In the genomic region with DNA sequence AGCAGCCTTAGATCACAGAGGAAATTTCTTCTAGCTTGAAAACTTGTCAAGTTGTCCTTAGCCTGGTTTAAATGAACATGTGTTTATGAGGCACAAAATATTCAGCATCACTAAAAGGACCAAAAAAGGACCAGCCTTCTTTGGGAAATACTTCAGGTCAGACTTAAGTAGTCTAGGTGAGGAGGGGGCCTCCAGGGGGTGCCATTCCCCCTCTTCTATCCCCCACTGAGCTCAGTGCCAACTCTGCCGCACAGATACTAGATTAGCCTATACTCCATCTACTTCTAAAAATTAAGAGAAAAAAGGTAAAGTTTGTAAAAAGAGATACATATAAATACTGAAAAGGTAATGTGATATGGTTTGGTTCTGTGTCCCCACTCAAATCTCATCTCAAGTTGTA, we compare ENCODE assay signal across 20 cellular contexts. TPM values are rescaled to one million over a fixed set of nuclear protein-coding genes. Genes with fewer than 3 reads are reported as not detected.
DNase-seq lines count a peak whose midpoint lies in the region; ATAC-seq and TF ChIP-seq lines count a peak whose summit lies in the region.
"Had no signal": no experiment of that assay in that cellular context is flagged by ENCODE, and none has a peak within 500 bp of the region (broad histone marks: within the 10 kb centered on the region; RNA-seq: fewer than 3 reads in every experiment).

No MANE protein-coding gene starts in this region.

- H3K27me3 Mint-ChIP-seq in stimulated activated memory B cell treated with anti-CD40 and anti-IgM and Interleukin-4, amounts not matched to agents 10 μg/mL and 1 μg/mL and 100 μg/mL, for 72 hours, result peaks cover 21% of the 10 kb centered on the region

- H3K9me3 ChIP-seq in Loucy (ENCODE audit: insufficient read depth, low read depth, low read length) (no peaks in the 10 kb centered on the region), adrenal gland (replicated peaks in 1 of 3) (no peaks in the 10 kb centered on the region), right lobe of liver (no peaks in the 10 kb centered on the region), spleen (peaks cover 4 to 24% (median 21%) of the 10 kb centered on the region in 8 donors)
- H3K9me3 ChIP-seq: Peyer's patch had no signal

- H3K4me1 Mint-ChIP-seq in stimulated activated memory B cell treated with anti-CD40 and anti-IgM and Interleukin-4, amounts not matched to agents 10 μg/mL and 1 μg/mL and 100 μg/mL, for 72 hours, result no peaks in the 10 kb centered on the region
- H3K4me1 Mint-ChIP-seq: CD8-positive, alpha-beta memory T cell had no signal

- intact Hi-C loops in adrenal gland (cut with DNase I), result no loop called here
- intact Hi-C loops in right lobe of liver (cut with DNase I), result no loop called here
- intact Hi-C loops in spleen (cut with DNase I; ENCODE audit: low total_unique reads), result no loop called here

- H3K4me1 ChIP-seq in Loucy (ENCODE audit: insufficient read depth, low read length, poor library complexity, severe bottlenecking), result no peaks in the 10 kb centered on the region
- peaks cover 21 to 28% of the 10 kb centered on the region in 2 donors for H3K4me1 ChIP-seq in adrenal gland (replicated peaks in 1 of 2)
- no peaks in the 10 kb centered on the region for H3K4me1 ChIP-seq in right lobe of liver
- H3K4me1 ChIP-seq in spleen, result peaks cover 0 to 4% (median 0%) of the 10 kb centered on the region in 6 donors
- H3K4me1 ChIP-seq: Peyer's patch had no signal

- ATAC-seq in right lobe of liver, result no peak
- ATAC-seq in activated naive CD4-positive, alpha-beta T cell treated with anti-CD3 and anti-CD28 coated beads, Interleukin-2, amount 50 U/mL, for 72 hours, result no peak
- no peak for ATAC-seq in stimulated activated memory B cell treated with anti-CD40 and anti-IgM and Interleukin-4, amounts not matched to agents 10 μg/mL and 1 μg/mL and 100 μg/mL, for 72 hours
- ATAC-seq: SK-N-SH treated with all-trans-retinoic acid at 6 μM for 48 hours had no signal

- no peak overlapping the region for H3K4me2 ChIP-seq in Loucy (ENCODE audit: low read depth, low read length, poor library complexity, severe bottlenecking)
- H3K4me2 ChIP-seq: BLaER1 treated with 17β-estradiol and CSF1 and Interleukin-3, amounts not matched to agents 10 nM and 100 nM had no signal

- WGBS in adrenal gland, 4 donors, result 91 to 100% (median 98%) methylated on average over 1 of the region's 1 CpG
- WGBS in right lobe of liver (ENCODE audit: insufficient coverage, low coverage, low lambda C conversion rate, missing lambda C conversion rate), result 100% methylated on average over 1 of the region's 1 CpG
- 94 to 100% (median 96%) methylated on average over 1 of the region's 1 CpG for WGBS in spleen, 5 donors

- no peaks in the 10 kb centered on the region for H3K27me3 ChIP-seq in Loucy (ENCODE audit: insufficient read depth, low read length, poor library complexity, severe bottlenecking)
- no peaks in the 10 kb centered on the region for H3K27me3 ChIP-seq in adrenal gland
- H3K27me3 ChIP-seq in right lobe of liver, result no peaks in the 10 kb centered on the region
- no peaks in the 10 kb centered on the region for H3K27me3 ChIP-seq in spleen (replicated peaks in 1 of 7)
- H3K27me3 ChIP-seq: BLaER1 treated with 17β-estradiol and CSF1 and Interleukin-3, amounts not matched to agents 10 nM and 100 nM; Peyer's patch had no signal

- no peak overlapping the region for H3K9ac ChIP-seq in Loucy (ENCODE audit: low read depth, low read length, poor library complexity, severe bottlenecking)
- H3K9ac ChIP-seq: BLaER1 treated with 17β-estradiol and CSF1 and Interleukin-3, amounts not matched to agents 10 nM and 100 nM had no signal

- no peak for TF ChIP-seq CTCF in 22Rv1 (IDR thresholded peaks at IDR 0.05)
- TF ChIP-seq CTCF in Loucy (conservative IDR thresholded peaks at IDR 0.05; ENCODE audit: low read length), result peak; percentile 28
- TF ChIP-seq CTCF in adrenal gland (IDR thresholded peaks at IDR 0.05), result no peak
- no peak for TF ChIP-seq CTCF in right lobe of liver (IDR thresholded peaks at IDR 0.05)
- no peak for TF ChIP-seq CTCF in spleen (IDR thresholded peaks at IDR 0.05 in 8 of 11, conservative IDR thresholded peaks at IDR 0.05 in 3 of 11)

- H3K4me3 Mint-ChIP-seq in stimulated activated memory B cell treated with anti-CD40 and anti-IgM and Interleukin-4, amounts not matched to agents 10 μg/mL and 1 μg/mL and 100 μg/mL, for 72 hours, result no peak overlapping the region
- H3K4me3 Mint-ChIP-seq: CD8-positive, alpha-beta memory T cell had no signal

- DNase-seq in adrenal gland (no peak), right lobe of liver (no peak), GDM1 (lab: John Stamatoyannopoulos, UW) (no peak), spleen (no peak)
- DNase-seq in activated naive CD4-positive, alpha-beta T cell treated with anti-CD3 and anti-CD28 coated beads, Interleukin-2, amount 50 U/mL, for 72 hours (ENCODE audit: low spot score in 2 of 2), result no peak
- DNase-seq: 8988T; CD8-positive, alpha-beta memory T cell; GF-D8; Kasumi-1; NCI-H1417; NCI-H2029; NCI-H2171; NCI-H774; Peyer's patch; SHP77 had no signal

- peak overlapping the region; percentile 54 for H3K27ac ChIP-seq in 22Rv1
- H3K27ac ChIP-seq in adrenal gland, result peak overlapping the region; percentile 72 to 91 (median 82)
- peak overlapping the region in 2 of 3 donors; percentile 1 to 18 for H3K27ac ChIP-seq in right lobe of liver
- H3K27ac ChIP-seq in spleen, result no peak overlapping the region
- H3K27ac ChIP-seq: BLaER1 treated with 17β-estradiol and CSF1 and Interleukin-3, amounts not matched to agents 10 nM and 100 nM; Peyer's patch had no signal

- H3K4me3 ChIP-seq in Loucy (ENCODE audit: low read length, poor library complexity, severe bottlenecking), result no peak overlapping the region
- no peak overlapping the region for H3K4me3 ChIP-seq in adrenal gland
- no peak overlapping the region for H3K4me3 ChIP-seq in right lobe of liver
- no peak overlapping the region for H3K4me3 ChIP-seq in spleen
- H3K4me3 ChIP-seq: BLaER1 treated with 17β-estradiol and CSF1 and Interleukin-3, amounts not matched to agents 10 nM and 100 nM; Peyer's patch had no signal

- H2AFZ ChIP-seq in Loucy (ENCODE audit: low read length), result no peak overlapping the region

- no peaks in the 10 kb centered on the region for H3K9me2 ChIP-seq in Loucy (replicated peaks; ENCODE audit: low read depth, low read length)

- H3K36me3 ChIP-seq in Loucy (ENCODE audit: insufficient read depth, low read length), result no peaks in the 10 kb centered on the region
- no peaks in the 10 kb centered on the region for H3K36me3 ChIP-seq in adrenal gland (replicated peaks in 1 of 2)
- no peaks in the 10 kb centered on the region for H3K36me3 ChIP-seq in right lobe of liver
- peaks cover 0 to 17% (median 0%) of the 10 kb centered on the region in 6 donors for H3K36me3 ChIP-seq in spleen
- H3K36me3 ChIP-seq: Peyer's patch had no signal

- H3K27ac Mint-ChIP-seq in activated naive CD4-positive, alpha-beta T cell treated with anti-CD3 and anti-CD28 coated beads, Interleukin-2, amount 50 U/mL, for 72 hours, result no peak overlapping the region
- H3K27ac Mint-ChIP-seq in stimulated activated memory B cell treated with anti-CD40 and anti-IgM and Interleukin-4, amounts not matched to agents 10 μg/mL and 1 μg/mL and 100 μg/mL, for 72 hours, result no peak overlapping the region
- H3K27ac Mint-ChIP-seq: CD8-positive, alpha-beta memory T cell had no signal

- H3K9me3 Mint-ChIP-seq in activated naive CD4-positive, alpha-beta T cell treated with anti-CD3 and anti-CD28 coated beads, Interleukin-2, amount 50 U/mL, for 72 hours, result peaks cover 9 to 10% of the 10 kb centered on the region in 2 donors
- peaks cover 9% of the 10 kb centered on the region for H3K9me3 Mint-ChIP-seq in stimulated activated memory B cell treated with anti-CD40 and anti-IgM and Interleukin-4, amounts not matched to agents 10 μg/mL and 1 μg/mL and 100 μg/mL, for 72 hours

- TF ChIP-seq POLR2A in adrenal gland (IDR thresholded peaks at IDR 0.05), result no peak
- TF ChIP-seq POLR2A in right lobe of liver (IDR thresholded peaks at IDR 0.05), result no peak
- no peak for TF ChIP-seq POLR2A in spleen (IDR thresholded peaks at IDR 0.05)

- H4K20me1 ChIP-seq in Loucy (ENCODE audit: insufficient read depth, low read length, poor library complexity, severe bottlenecking), result no peaks in the 10 kb centered on the region
- H4K20me1 ChIP-seq: BLaER1 treated with 17β-estradiol and CSF1 and Interleukin-3, amounts not matched to agents 10 nM and 100 nM had no signal

- no peaks in the 10 kb centered on the region for H3F3A ChIP-seq in Loucy (ENCODE audit: low read depth)

- peaks cover 9 to 11% of the 10 kb centered on the region in 2 donors for H3K36me3 Mint-ChIP-seq in activated naive CD4-positive, alpha-beta T cell treated with anti-CD3 and anti-CD28 coated beads, Interleukin-2, amount 50 U/mL, for 72 hours
- H3K36me3 Mint-ChIP-seq in stimulated activated memory B cell treated with anti-CD40 and anti-IgM and Interleukin-4, amounts not matched to agents 10 μg/mL and 1 μg/mL and 100 μg/mL, for 72 hours, result peaks cover 9% of the 10 kb centered on the region

- no peaks in the 10 kb centered on the region for H3K79me2 ChIP-seq in Loucy (ENCODE audit: insufficient read depth, low read length)

RNA-seq across cellular contexts. Expression of a gene that starts 20.6 kb away (rescaled TPM):
- total RNA-seq in adrenal gland, result 10 to 100 TPM; 13.0 to 62.8 (median 15.0) TPM
- 10 to 100 TPM; 26.9 to 39.5 (median 28.6) TPM for polyA plus RNA-seq in adrenal gland
- 1 to 10 TPM; 3.5 to 6.6 (median 5.7) TPM for total RNA-seq in right lobe of liver
- total RNA-seq in activated naive CD4-positive, alpha-beta T cell treated with anti-CD3 and anti-CD28 coated beads, Interleukin-2, amount 50 U/mL, for 72 hours, result 1 to 10 TPM; 1.3 to 3.3 TPM
- total RNA-seq in spleen, result 10 to 100 TPM in 1 of 7 donors, 1 to 10 TPM in 6; 4.4 to 12.4 (median 6.4) TPM
- polyA plus RNA-seq in spleen, result 1 to 10 TPM; 1.0 to 3.5 (median 2.0) TPM

Comparison
In these comparisons a context has a peak if more than half of its experiments do, and no peak if none do; other contexts are left out.
1. H3K27ac ChIP-seq: peak in 22Rv1 (single experiment), adrenal gland (5 of 5) and right lobe of liver (2 of 3); none in spleen (0 of 8).